Comparison of ENCODE assay signal across 26 cellular contexts in genomic region chr3:6439824-6440223, GRCh38.
"Had no signal": no experiment of that assay in that cellular context is flagged by ENCODE, and none has a peak within 500 bp of the region (broad histone marks: within the 10 kb centered on the region; RNA-seq: fewer than 3 reads in every experiment).

No MANE protein-coding gene starts in this region.

- H3K4me1 ChIP-seq: colonic mucosa, esophagus squamous epithelium, gastrocnemius medialis, heart right ventricle, left lung, lower lobe of right lung had no signal

- FAIRE-seq: endometrium, islet of Langerhans, keratinocyte had no signal

- DNase-seq: colonic mucosa; cortex of kidney; effector CD8-positive, alpha-beta T cell; effector memory CD8-positive, alpha-beta T cell; endodermal cell; erythroblast; esophagus squamous epithelium; foreskin fibroblast; foreskin melanocyte; gastrocnemius medialis; glutamatergic neuron; head of caudate nucleus; heart right ventricle; hippocampal formation; left cardiac atrium; left ventricle myocardium superior; lower lobe of right lung; mesenchymal stem cell; mucosa of descending colon; naive B cell had no signal

- H3K27ac ChIP-seq: colonic mucosa, epithelial cell of prostate, esophagus squamous epithelium, gastrocnemius medialis, heart right ventricle, left lung, lower lobe of right lung had no signal

- H3K9me3 ChIP-seq: colonic mucosa, esophagus squamous epithelium, gastrocnemius medialis, heart right ventricle, lower lobe of right lung, mucosa of descending colon had no signal

- H3K27me3 ChIP-seq: colonic mucosa, esophagus squamous epithelium, gastrocnemius medialis, heart right ventricle, left lung had no signal

- ATAC-seq: effector memory CD8-positive, alpha-beta T cell; esophagus mucosa; gastrocnemius medialis; heart right ventricle; left cardiac atrium; left lung; left ventricle myocardium superior; lower lobe of right lung; mucosa of descending colon had no signal

- H3K4me3 ChIP-seq: colonic mucosa, esophagus squamous epithelium, gastrocnemius medialis, heart right ventricle, left lung, lower lobe of right lung, mucosa of descending colon had no signal

- H3K36me3 ChIP-seq: colonic mucosa, esophagus squamous epithelium, gastrocnemius medialis, heart right ventricle, left lung, lower lobe of right lung had no signal
